Comparison of ENCODE assay signal across 14 cellular contexts in genomic region chr2:208047840-208048239, GRCh38. TPM values are rescaled to one million over a fixed set of nuclear protein-coding genes. Genes with fewer than 3 reads are reported as not detected.
DNase-seq lines count a peak whose midpoint lies in the region; ATAC-seq and TF ChIP-seq lines count a peak whose summit lies in the region.
"Had no signal": no experiment of that assay in that cellular context is flagged by ENCODE, and none has a peak within 500 bp of the region (broad histone marks: within the 10 kb centered on the region; RNA-seq: fewer than 3 reads in every experiment).

No MANE protein-coding gene starts in this region.

- no peaks in the 10 kb centered on the region for H3K9me3 ChIP-seq in colonic mucosa
- no peaks in the 10 kb centered on the region for H3K9me3 ChIP-seq in neural progenitor cell (ENCODE audit: low read depth)

- no peak overlapping the region for H3K4me2 ChIP-seq in neural progenitor cell

- DNase-seq in H7, result peak; percentile 26
- DNase-seq in LoVo (ENCODE audit: low spot score), result peak; percentile 47
- DNase-seq in colonic mucosa, result peak; percentile 62
- DNase-seq in neural progenitor cell (ENCODE audit: low spot score), result peak; percentile 17
- DNase-seq in left lobe of liver (ENCODE audit: low spot score), result no peak
- DNase-seq in DMS114 treated with DMSO at 0.1 percent for 48 hours (lab: John Stamatoyannopoulos, UW; ENCODE audit: unreplicated experiment), result no peak
- DNase-seq in kidney glomerular epithelial cell (lab: John Stamatoyannopoulos, UW), result no peak
- DNase-seq: COR-L47, DMS153, KG1, NCI-H1048, NCI-H2081 treated with DMSO at 0.1 percent for 48 hours, NCI-H446 treated with DMSO at 0.1 percent for 48 hours had no signal

- H3K4me3 ChIP-seq in H7 (ENCODE audit: insufficient read depth, low read depth, low read length) (no peak overlapping the region), colonic mucosa (no peak overlapping the region), neural progenitor cell (no peak overlapping the region)

- H3K36me3 ChIP-seq in H7 (replicated peaks; ENCODE audit: control insufficient read depth, insufficient read depth, low read length) (no peaks in the 10 kb centered on the region), colonic mucosa (no peaks in the 10 kb centered on the region), neural progenitor cell (no peaks in the 10 kb centered on the region)

- H3F3A ChIP-seq in neural progenitor cell (ENCODE audit: low read depth), result peaks cover 8% of the 10 kb centered on the region

- H4K20me1 ChIP-seq in neural progenitor cell (ENCODE audit: low read depth), result no peaks in the 10 kb centered on the region

- TF ChIP-seq CTCF in colonic mucosa (IDR thresholded peaks at IDR 0.05), result no peak
- TF ChIP-seq CTCF in neural progenitor cell (IDR thresholded peaks at IDR 0.05), result no peak

- H3K27me3 Mint-ChIP-seq in neural progenitor cell (ENCODE audit: insufficient read depth, low read depth), result peaks cover 2% of the 10 kb centered on the region

- H3K9ac ChIP-seq in colonic mucosa (ENCODE audit: low read depth in 2 of 2, low read length in 2 of 2) (peak overlapping the region; percentile 24 to 40), neural progenitor cell (no peak overlapping the region)

- no peaks in the 10 kb centered on the region for H3K9me3 Mint-ChIP-seq in neural progenitor cell

- no peak overlapping the region for H3K27ac Mint-ChIP-seq in neural progenitor cell

- no peak overlapping the region for H3K4me3 Mint-ChIP-seq in neural progenitor cell

- H3K79me2 ChIP-seq in neural progenitor cell (ENCODE audit: low read depth), result no peaks in the 10 kb centered on the region

- peaks cover 6% of the 10 kb centered on the region for H3K4me1 Mint-ChIP-seq in neural progenitor cell

- H3K27me3 ChIP-seq in H7 (ENCODE audit: control insufficient read depth, insufficient read depth, low read length), result no peaks in the 10 kb centered on the region
- no peaks in the 10 kb centered on the region for H3K27me3 ChIP-seq in colonic mucosa
- no peaks in the 10 kb centered on the region for H3K27me3 ChIP-seq in neural progenitor cell

- H2AFZ ChIP-seq in neural progenitor cell (replicated peaks), result no peak overlapping the region

- intact Hi-C loops in colonic mucosa (cut with DNase I), result no loop called here

- H3K4me1 ChIP-seq in colonic mucosa, result no peaks in the 10 kb centered on the region
- peaks cover 12% of the 10 kb centered on the region for H3K4me1 ChIP-seq in neural progenitor cell

- ATAC-seq in left lobe of liver, result no peak
- ATAC-seq in GM19324 (IDR thresholded peaks at IDR 0.05; ENCODE audit: low FRiP score, unreplicated experiment), result no peak

- no peaks in the 10 kb centered on the region for H3K36me3 Mint-ChIP-seq in neural progenitor cell

- H3K27ac ChIP-seq in colonic mucosa (peak overlapping the region; percentile 19), neural progenitor cell (no peak overlapping the region)

RNA-seq across cellular contexts. Expression of gene PLEKHM3, which starts 22.5 kb away (rescaled TPM):
- total RNA-seq in H7 (2014; rRNA removed; shearing (Covaris generic)), result 5.1 and 5.3 TPM in 2 replicates
- total RNA-seq in colonic mucosa (1 to 10 TPM; 5.7 to 8.3 TPM), neural progenitor cell (ENCODE audit: low replicate concordance) (15.1 and 19.5 TPM in 2 replicates), left lobe of liver (8.5 TPM)

Comparison
In these comparisons a context has a peak if more than half of its experiments do, and no peak if none do; other contexts are left out.
1. DNase-seq: peak in H7 (single experiment), LoVo (single experiment), colonic mucosa (single experiment) and neural progenitor cell (single experiment); none in left lobe of liver (single experiment), DMS114 treated with DMSO at 0.1 percent for 48 hours (single experiment) and kidney glomerular epithelial cell (single experiment).